In the genomic region with DNA sequence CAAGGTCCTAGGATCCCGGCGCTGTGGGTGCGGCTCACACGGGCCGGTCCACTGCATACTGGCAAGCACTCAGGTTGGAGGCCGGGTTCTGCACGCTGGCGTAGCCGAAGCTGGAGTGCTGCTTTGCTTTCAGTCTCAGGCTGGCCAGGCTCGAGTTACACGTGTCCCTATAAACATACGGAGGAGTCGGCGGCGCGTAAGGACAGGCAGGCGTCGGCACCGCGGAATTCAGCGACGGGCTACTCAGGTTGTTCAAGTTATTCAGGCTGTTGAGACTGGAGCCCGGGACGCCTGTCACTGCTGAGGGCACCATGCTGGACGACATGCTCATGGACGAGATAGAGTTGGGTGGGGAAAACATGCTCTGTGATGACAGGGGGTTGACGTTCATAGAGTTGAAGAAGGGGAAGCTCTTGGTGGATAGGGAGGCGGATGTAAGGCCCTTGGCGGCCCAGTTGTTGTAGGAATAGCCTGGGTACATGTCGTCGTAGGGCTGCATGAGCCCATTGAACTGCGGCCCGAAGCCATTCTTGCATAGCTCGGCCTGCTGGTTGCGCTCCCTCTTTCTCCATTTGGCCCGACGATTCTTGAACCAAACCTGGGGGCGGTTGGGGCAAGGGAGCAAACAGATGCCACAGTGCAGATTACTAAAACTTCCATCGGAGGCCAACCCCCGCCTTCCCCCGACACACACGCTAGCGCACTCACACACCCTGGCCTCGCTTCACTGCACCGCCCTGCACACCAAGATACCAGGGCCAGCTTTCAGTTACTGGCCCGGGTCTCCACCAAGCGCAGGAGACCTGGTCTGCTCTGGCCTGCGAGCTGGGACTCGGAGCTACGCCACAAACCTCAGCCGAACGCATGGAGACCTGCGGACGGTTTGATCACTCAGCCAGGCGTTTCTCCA, we compare ENCODE assay signal across 13 cellular contexts. TPM values are rescaled to one million over a fixed set of nuclear protein-coding genes. Genes with fewer than 3 reads are reported as not detected.
DNase-seq lines count a peak whose midpoint lies in the region; ATAC-seq and TF ChIP-seq lines count a peak whose summit lies in the region.
"Had no signal": no experiment of that assay in that cellular context is flagged by ENCODE, and none has a peak within 500 bp of the region (broad histone marks: within the 10 kb centered on the region; RNA-seq: fewer than 3 reads in every experiment).

No MANE protein-coding gene starts in this region.

- peaks cover 5% of the 10 kb centered on the region; the same call in 1 of the 2 replicates for H3K4me1 ChIP-seq in ES-I3 (ENCODE audit: insufficient read depth, low read length)

- TF ChIP-seq EP300 in neural cell (conservative IDR thresholded peaks at IDR 0.05; ENCODE audit: poor library complexity, severe bottlenecking): no peak

- H2AFZ ChIP-seq in neural cell (ENCODE audit: low read depth, low read length): no peak overlapping the region

- TF ChIP-seq RAD21 in neural cell (conservative IDR thresholded peaks at IDR 0.05): no peak

- H3K27me3 ChIP-seq in neural cell (ENCODE audit: insufficient read depth, low read depth, low read length): peaks cover 100% of the 10 kb centered on the region

- H4K20me1 ChIP-seq in neural cell (ENCODE audit: insufficient read depth): no peaks in the 10 kb centered on the region

- no peaks in the 10 kb centered on the region for H3K9me2 ChIP-seq in neural cell (ENCODE audit: insufficient read depth, low read length)

- H3K79me2 ChIP-seq in neural cell (replicated peaks; ENCODE audit: insufficient read depth, low read length): no peaks in the 10 kb centered on the region

- H3K4me3 ChIP-seq in LNCaP clone FGC (ENCODE audit: low read depth, low read length) (no peak overlapping the region), fibroblast of villous mesenchyme (ENCODE audit: low read depth, low read length) (peak overlapping the region; percentile 79), neural cell (ENCODE audit: low read length) (no peak overlapping the region)
- H3K4me3 ChIP-seq: tibial artery had no signal

- H3K9ac ChIP-seq in ES-I3 (ENCODE audit: low read depth, low read length) (peak overlapping the region; percentile 26; the same call in 1 of the 2 replicates), neural cell (ENCODE audit: low read length) (no peak overlapping the region)

- peak; percentile 15 for DNase-seq in LNCaP clone FGC (ENCODE audit: low read depth)
- peak; percentile 88 for DNase-seq in fibroblast of villous mesenchyme (ENCODE audit: low read depth)
- no peak for DNase-seq in pons (ENCODE audit: low spot score)
- no peak for DNase-seq in NCI-H1436 (lab: John Stamatoyannopoulos, UW)
- DNase-seq in NK-92 (lab: John Stamatoyannopoulos, UW; ENCODE audit: unreplicated experiment): no peak
- DNase-seq: CD8-positive, alpha-beta memory T cell; MM.1S; NCI-H82; tibial artery had no signal

- H3K4me2 ChIP-seq in neural cell (ENCODE audit: low read length): no peak overlapping the region

- H3K9me3 ChIP-seq in ES-I3 (ENCODE audit: control insufficient read depth, insufficient read depth, low read length) (no peaks in the 10 kb centered on the region), neural cell (ENCODE audit: low read length) (peaks cover 3% of the 10 kb centered on the region)

- H3K36me3 ChIP-seq in ES-I3 (ENCODE audit: insufficient read depth, low read length) (no peaks in the 10 kb centered on the region), neural cell (ENCODE audit: insufficient read depth, low read length) (no peaks in the 10 kb centered on the region)
- H3K36me3 ChIP-seq: tibial artery had no signal

- H3K27ac ChIP-seq in neural cell (ENCODE audit: low read length): no peak overlapping the region
- H3K27ac ChIP-seq: tibial artery had no signal

- no peaks in the 10 kb centered on the region for H3F3A ChIP-seq in neural cell (ENCODE audit: insufficient read depth, low read length, poor library complexity, severe bottlenecking)

- ATAC-seq in HG02610 (IDR thresholded peaks at IDR 0.05; ENCODE audit: unreplicated experiment): no peak
- ATAC-seq: left lobe of liver had no signal

- TF ChIP-seq CTCF in LNCaP clone FGC (IDR thresholded peaks at IDR 0.05; ENCODE audit: control insufficient read depth, extremely low read depth, insufficient read depth) (no peak), fibroblast of villous mesenchyme (IDR thresholded peaks at IDR 0.05; ENCODE audit: insufficient read depth, low read depth, low read length) (no peak), neural cell (IDR thresholded peaks at IDR 0.05; ENCODE audit: poor library complexity, severe bottlenecking) (no peak)

TF ChIP-seq in neural cell, 6 proteins besides CTCF, POLR2A, EP300 and RAD21:
- TF ChIP-seq SMC3 (conservative IDR thresholded peaks at IDR 0.05; ENCODE audit: poor library complexity) (no peak), EZH2 (IDR thresholded peaks at IDR 0.05; ENCODE audit: borderline replicate concordance, insufficient read depth, low read length, poor library complexity, severe bottlenecking) (peak; percentile 90), REST (IDR thresholded peaks at IDR 0.05; ENCODE audit: borderline replicate concordance) (no peak), TAF1 (IDR thresholded peaks at IDR 0.05; ENCODE audit: low read depth) (no peak), MXI1 (conservative IDR thresholded peaks at IDR 0.05; ENCODE audit: poor library complexity, severe bottlenecking) (no peak)

RNA-seq across cellular contexts. Expression of gene PITX2, which starts 4.5 kb away (rescaled TPM):
- 7.8 and 25.4 TPM in 2 replicates for total RNA-seq in fibroblast of villous mesenchyme
- polyA plus RNA-seq in neural cell: not detected in 2 replicates
- not detected in 2 replicates for polyA minus RNA-seq in neural cell
- total RNA-seq: CD8-positive, alpha-beta memory T cell; left lobe of liver had no signal
- polyA plus RNA-seq: CD8-positive, alpha-beta memory T cell had no signal

Comparison
In these comparisons a context has a peak if more than half of its experiments do, and no peak if none do; other contexts are left out.
1. DNase-seq: peak in LNCaP clone FGC (single experiment) and fibroblast of villous mesenchyme (single experiment); none in pons (single experiment), NCI-H1436 (single experiment) and NK-92 (single experiment).